ENCODE assay signal across 17 cellular contexts in genomic region chr1:75855010-75855409, GRCh38. TPM values are rescaled to one million over a fixed set of nuclear protein-coding genes. Genes with fewer than 3 reads are reported as not detected.
DNase-seq lines count a peak whose midpoint lies in the region; ATAC-seq and TF ChIP-seq lines count a peak whose summit lies in the region.
"Had no signal": no experiment of that assay in that cellular context is flagged by ENCODE, and none has a peak within 500 bp of the region (broad histone marks: within the 10 kb centered on the region; RNA-seq: fewer than 3 reads in every experiment).

No MANE protein-coding gene starts in this region.

- no peak overlapping the region for H3K4me3 Mint-ChIP-seq in Calu3 (ENCODE audit: low read depth, unreplicated experiment)
- no peak overlapping the region for H3K4me3 Mint-ChIP-seq in CD8-positive, alpha-beta memory T cell
- H3K4me3 Mint-ChIP-seq: activated CD4-positive, alpha-beta T cell treated with anti-CD3 and anti-CD28 coated beads, Interleukin-2, amount 10 ng/mL, durations not matched to agents 24 days and 14 days; B cell had no signal

- no peaks in the 10 kb centered on the region for H3K27me3 ChIP-seq in CD8-positive, alpha-beta memory T cell (ENCODE audit: insufficient read depth, low read length, poor library complexity, severe bottlenecking)
- H3K27me3 ChIP-seq: heart right ventricle had no signal

- no peaks in the 10 kb centered on the region for H3K4me1 ChIP-seq in CD8-positive, alpha-beta memory T cell (ENCODE audit: insufficient read depth, low read length)
- H3K4me1 ChIP-seq: heart right ventricle had no signal

- no peaks in the 10 kb centered on the region for H3K36me3 Mint-ChIP-seq in Calu3 (ENCODE audit: insufficient read depth, unreplicated experiment)
- no peaks in the 10 kb centered on the region for H3K36me3 Mint-ChIP-seq in CD8-positive, alpha-beta memory T cell

- intact Hi-C loops in Calu3 (cut with micrococcal nuclease; ENCODE audit: unreplicated experiment), result no loop called here

- TF ChIP-seq CTCF in Calu3 (IDR thresholded peaks at IDR 0.05; ENCODE audit: unreplicated experiment) (no peak), astrocyte of the spinal cord (IDR thresholded peaks at IDR 0.05; ENCODE audit: low read depth, low read length) (no peak)

- H3K9me3 ChIP-seq in CD8-positive, alpha-beta memory T cell (ENCODE audit: low read length), result no peaks in the 10 kb centered on the region
- H3K9me3 ChIP-seq: heart right ventricle had no signal

- no peak overlapping the region for H3K27ac Mint-ChIP-seq in Calu3 (ENCODE audit: unreplicated experiment)
- H3K27ac Mint-ChIP-seq in CD8-positive, alpha-beta memory T cell, result no peak overlapping the region
- H3K27ac Mint-ChIP-seq: activated CD4-positive, alpha-beta T cell treated with anti-CD3 and anti-CD28 coated beads, Interleukin-2, amount 10 ng/mL, durations not matched to agents 24 days and 14 days; B cell had no signal

- in situ Hi-C loops in astrocyte of the spinal cord (cut with HindIII; ENCODE audit: low sequenced_read_pairs), result no loop called here

- DNase-seq in Calu3, result peak; percentile 22
- DNase-seq in M059J (ENCODE audit: low read depth), result peak; percentile 59
- peak; percentile 7 for DNase-seq in astrocyte of the spinal cord (ENCODE audit: low read depth, low spot score)
- DNase-seq in kidney glomerular epithelial cell (lab: John Stamatoyannopoulos, UW), result peak; percentile 6
- DNase-seq in CD8-positive, alpha-beta memory T cell, result no peak
- DNase-seq: activated CD4-positive, alpha-beta T cell treated with anti-CD3 and anti-CD28 coated beads, Interleukin-2, amount 10 ng/mL, durations not matched to agents 24 days and 14 days; aorta; effector CD4-positive, alpha-beta T cell; heart right ventricle; left colon; NCI-H187; NCI-H526; T-helper 2 cell had no signal

- no peak overlapping the region for H3K27ac ChIP-seq in CD8-positive, alpha-beta memory T cell (ENCODE audit: low read depth, low read length)
- H3K27ac ChIP-seq: heart right ventricle had no signal

- CTCF ChIA-PET in Calu3 (lab: Charles Lee), result interaction anchor here (0.6 kb wide), 1 partner anchor 46 kb away, joined by 3 read pairs; no protein-coding TSS in a partner anchor
- CTCF ChIA-PET in CD8-positive, alpha-beta memory T cell (lab: Charles Lee), result no interaction called here

- H3K27me3 Mint-ChIP-seq in Calu3 (ENCODE audit: unreplicated experiment), result no peaks in the 10 kb centered on the region
- H3K27me3 Mint-ChIP-seq in CD8-positive, alpha-beta memory T cell, result peaks cover 3% of the 10 kb centered on the region in 2 donors

- H3K36me3 ChIP-seq in CD8-positive, alpha-beta memory T cell (ENCODE audit: insufficient read depth, low read length), result no peaks in the 10 kb centered on the region
- H3K36me3 ChIP-seq: heart right ventricle had no signal

- no TSS peak for BruUV-seq in Calu3 (replicated peaks; lab: Mats Ljungman, UMichigan)

- POLR2A ChIA-PET in CD8-positive, alpha-beta memory T cell (lab: Charles Lee), result no interaction called here

- ATAC-seq in GM21529 (IDR thresholded peaks at IDR 0.05; ENCODE audit: unreplicated experiment) (no peak), esophagus mucosa (no peak), GM18909 (IDR thresholded peaks at IDR 0.05; ENCODE audit: poor library complexity, unreplicated experiment) (no peak)
- ATAC-seq: heart right ventricle, left colon had no signal

- peaks cover 14% of the 10 kb centered on the region for H3K4me1 Mint-ChIP-seq in Calu3 (ENCODE audit: low read depth, unreplicated experiment)
- H3K4me1 Mint-ChIP-seq in CD8-positive, alpha-beta memory T cell, result no peaks in the 10 kb centered on the region
- H3K4me1 Mint-ChIP-seq: activated CD4-positive, alpha-beta T cell treated with anti-CD3 and anti-CD28 coated beads, Interleukin-2, amount 10 ng/mL, durations not matched to agents 24 days and 14 days; B cell had no signal

- no peak overlapping the region for H3K4me3 ChIP-seq in astrocyte of the spinal cord (ENCODE audit: low read depth, low read length)
- no peak overlapping the region for H3K4me3 ChIP-seq in CD8-positive, alpha-beta memory T cell (ENCODE audit: low read length)
- H3K4me3 ChIP-seq: heart right ventricle had no signal

- H3K9me3 Mint-ChIP-seq in Calu3 (ENCODE audit: low read depth, unreplicated experiment), result peaks cover 3% of the 10 kb centered on the region
- no peaks in the 10 kb centered on the region for H3K9me3 Mint-ChIP-seq in CD8-positive, alpha-beta memory T cell
- H3K9me3 Mint-ChIP-seq: activated CD4-positive, alpha-beta T cell treated with anti-CD3 and anti-CD28 coated beads, Interleukin-2, amount 10 ng/mL, durations not matched to agents 24 days and 14 days had no signal

RNA-seq across cellular contexts. Expression of gene MSH4, which starts 58.3 kb away (rescaled TPM):
- total RNA-seq in Calu3 (2022) (0.54 and 0.83 TPM in 2 replicates), esophagus mucosa (0.36 TPM)
- not detected in 2 replicates for total RNA-seq in M059J (2014; rRNA removed; shearing (Covaris generic))
- under 1 TPM; 0.50 to 0.58 TPM for total RNA-seq in CD8-positive, alpha-beta memory T cell
- polyA plus RNA-seq in CD8-positive, alpha-beta memory T cell, result not detected

Comparison
In these comparisons a context has a peak if more than half of its experiments do, and no peak if none do; other contexts are left out.
1. DNase-seq: peak in Calu3 (single experiment), M059J (single experiment), astrocyte of the spinal cord (single experiment) and kidney glomerular epithelial cell (single experiment); none in CD8-positive, alpha-beta memory T cell (0 of 5).